9 cellular contexts compared by ENCODE assay signal in genomic region chr17:68431661-68432071, GRCh38. TPM values are rescaled to one million over a fixed set of nuclear protein-coding genes. Genes with fewer than 3 reads are reported as not detected.
A peak's percentile ranks its signal among the peaks of the same experiment; 100 is the strongest.
DNase-seq lines count a peak whose midpoint lies in the region; ATAC-seq and TF ChIP-seq lines count a peak whose summit lies in the region.
"Had no signal": no experiment of that assay in that cellular context is flagged by ENCODE, and none has a peak within 500 bp of the region (broad histone marks: within the 10 kb centered on the region; RNA-seq: fewer than 3 reads in every experiment).

No MANE protein-coding gene starts in this region.

- H3K9me3 ChIP-seq in gastroesophageal sphincter, result no peaks in the 10 kb centered on the region
- H3K9me3 ChIP-seq: Caco-2 had no signal

- no peak for ATAC-seq in GM18498 (IDR thresholded peaks at IDR 0.05; ENCODE audit: unreplicated experiment)
- no peak for ATAC-seq in gastroesophageal sphincter

- no peak overlapping the region for H3K4me3 ChIP-seq in NB4 (ENCODE audit: low read depth, low read length)
- H3K4me3 ChIP-seq in gastroesophageal sphincter, result no peak overlapping the region

- no peak overlapping the region for H3K27ac ChIP-seq in gastroesophageal sphincter

- TF ChIP-seq POLR2A in NB4 (IDR thresholded peaks at IDR 0.05; ENCODE audit: extremely low read depth, insufficient read length) (no peak), gastroesophageal sphincter (IDR thresholded peaks at IDR 0.05) (no peak)

- TF ChIP-seq EP300 in gastroesophageal sphincter (IDR thresholded peaks at IDR 0.05), result no peak

- peaks cover 0 to 10% (median 0%) of the 10 kb centered on the region in 3 donors for H3K4me1 ChIP-seq in gastroesophageal sphincter
- H3K4me1 ChIP-seq: Caco-2 had no signal

- 53 to 59% methylated on average over 7 to 14 of the region's 15 CpGs for WGBS in gastroesophageal sphincter (ENCODE audit: low coverage in 1 of 2), 2 donors

- H3K36me3 ChIP-seq in gastroesophageal sphincter, result peaks cover 0 to 96% of the 10 kb centered on the region in 2 donors

- DNase-seq in NCI-H2107 treated with DMSO at 0.1 percent for 48 hours (lab: John Stamatoyannopoulos, UW; ENCODE audit: unreplicated experiment) (peak; percentile 9), NCI-H2107 (lab: John Stamatoyannopoulos, UW) (no peak), NB4 (ENCODE audit: low read depth) (peak; percentile 61), activated T-helper 1 cell treated with Interleukin-2 at 50 U/mL for 16 hours (ENCODE audit: low read depth) (peak; percentile 20), left kidney (ENCODE audit: low read depth, low spot score) (peak; percentile 82), SHP77 (lab: John Stamatoyannopoulos, UW) (no peak)

- H3K27me3 ChIP-seq in gastroesophageal sphincter, result no peaks in the 10 kb centered on the region

- TF ChIP-seq CTCF in NB4 (IDR thresholded peaks at IDR 0.05; ENCODE audit: low read depth, low read length) (peak; percentile 32), gastroesophageal sphincter (IDR thresholded peaks at IDR 0.05) (no peak)

RNA-seq across cellular contexts. Expression of gene WIPI1, which starts 25.6 kb away (rescaled TPM):
- 10 to 100 TPM; 22.9 to 53.2 (median 45.0) TPM for total RNA-seq in gastroesophageal sphincter

Comparison
In these comparisons a context has a peak if more than half of its experiments do, and no peak if none do; other contexts are left out.
1. DNase-seq: peak in NCI-H2107 treated with DMSO at 0.1 percent for 48 hours (single experiment), NB4 (single experiment), activated T-helper 1 cell treated with Interleukin-2 at 50 U/mL for 16 hours (single experiment) and left kidney (single experiment); none in NCI-H2107 (single experiment) and SHP77 (0 of 2).